13 cellular contexts compared by ENCODE assay signal in the genomic region with DNA sequence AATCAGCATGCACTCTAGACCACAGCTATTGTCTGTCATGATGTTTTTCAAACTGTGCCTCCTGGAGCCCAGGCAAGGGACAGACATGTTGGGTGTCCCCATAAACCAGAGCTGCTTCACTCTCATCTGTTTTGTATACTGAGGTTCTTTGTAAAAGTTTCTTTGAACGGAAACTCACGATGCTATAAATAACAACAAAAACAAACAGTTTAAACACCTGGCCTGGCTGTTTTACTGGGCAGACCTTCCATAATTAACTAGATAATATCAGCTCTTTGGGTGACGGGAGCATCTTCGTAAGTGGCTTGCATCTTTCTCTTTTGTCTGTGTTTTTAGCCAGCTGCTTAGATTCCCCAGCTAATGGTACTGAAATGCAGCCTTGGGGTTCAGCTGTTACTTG.
DNase-seq lines count a peak whose midpoint lies in the region; ATAC-seq, FAIRE-seq and TF ChIP-seq lines count a peak whose summit lies in the region.
"Had no signal": no experiment of that assay in that cellular context is flagged by ENCODE, and none has a peak within 500 bp of the region (broad histone marks: within the 10 kb centered on the region; RNA-seq: fewer than 3 reads in every experiment).

No MANE protein-coding gene starts in this region.

- in situ Hi-C loops in GM12878 (cut with MboI) = no loop called here

- WGBS in GM12878 (ENCODE audit: insufficient coverage, insufficient replicate concordance, low lambda C conversion rate, missing lambda C conversion rate) = 0% methylated on average over 4 of the region's 4 CpGs
- WGBS in body of pancreas, 2 donors = 65 to 67% methylated on average over 4 of the region's 4 CpGs

- BruUV-seq in GM12878 (replicated peaks; lab: Mats Ljungman, UMichigan) = no TSS peak

- no peak for TF ChIP-seq POLR2A in GM12878 (IDR thresholded peaks at IDR 0.05; ENCODE audit: low read depth, low read length)
- TF ChIP-seq POLR2A in body of pancreas (IDR thresholded peaks at IDR 0.05) = no peak
- no peak for TF ChIP-seq POLR2A in GM18505 (IDR thresholded peaks at IDR 0.05; ENCODE audit: borderline replicate concordance, extremely low read depth, insufficient read depth, insufficient read length)

- no peaks in the 10 kb centered on the region for H4K20me1 ChIP-seq in GM12878 (ENCODE audit: control insufficient read depth, insufficient read depth)

- no peak overlapping the region; the same call in 1 of the 2 replicates for H2AFZ ChIP-seq in GM12878 (ENCODE audit: control insufficient read depth, low read depth, low read length)

- RAD21 ChIA-PET in GM12878 (lab: Charles Lee; ENCODE audit: unreplicated experiment) = interaction anchor here (0.7 to 5.2 kb wide), 19 partner anchors 9 to 302 kb away, joined by 3 to 121 read pairs (median 4); partner anchors contain the start of gene TMEM242

- DNase-seq in GM12878 (ENCODE audit: low read depth, low spot score) (peak; percentile 68), body of pancreas (no peak), NCI-H1092 treated with DMSO at 0.1 percent for 48 hours (lab: John Stamatoyannopoulos, UW) (no peak), T-helper 9 cell (no peak)
- DNase-seq: activated CD8-positive, alpha-beta T cell treated with anti-CD3 and anti-CD28 coated beads, Interleukin-2, amount 10 ng/mL, durations not matched to agents 7 days and 5 days; DND-41; effector memory CD4-positive, alpha-beta T cell; mesenchymal stem cell; NCI-H510A had no signal

- SMC1A ChIA-PET in GM12878 (lab: Charles Lee; ENCODE audit: uncharacterized antibody, unreplicated experiment) = interaction anchor here (0.7 to 17.5 kb wide), 31 partner anchors 8 to 256 kb away, joined by 3 to 431 read pairs (median 4); no protein-coding TSS in a partner anchor

- H3K27ac ChIP-seq in GM12878 (ENCODE audit: control insufficient read depth, insufficient read depth) (peak overlapping the region; percentile 60), body of pancreas (no peak overlapping the region)

- ATAC-seq in GM19023 (IDR thresholded peaks at IDR 0.05; ENCODE audit: unreplicated experiment) (peak; percentile 68), GM21737 (IDR thresholded peaks at IDR 0.05; ENCODE audit: unreplicated experiment) (peak; percentile 56), HG03378 (IDR thresholded peaks at IDR 0.05; ENCODE audit: unreplicated experiment) (peak; percentile 49), GM12878 (peak; percentile 69), body of pancreas (no peak), GM18505 (IDR thresholded peaks at IDR 0.05; ENCODE audit: unreplicated experiment) (no peak)
- ATAC-seq: activated CD8-positive, alpha-beta T cell treated with anti-CD3 and anti-CD28 coated beads, Interleukin-2, amount 10 ng/mL, durations not matched to agents 7 days and 5 days had no signal

- TF ChIP-seq EP300 in GM12878 (IDR thresholded peaks at IDR 0.05; ENCODE audit: borderline replicate concordance in 1 of 2, control insufficient read depth in 1 of 2, low read depth in 2 of 2, low read length in 2 of 2) = peak; percentile 16 to 84; a peak in 1 of 4 replicates

- intact Hi-C loops in GM12878 (cut with micrococcal nuclease; ENCODE audit: unreplicated experiment) (no loop called here), body of pancreas (cut with DNase I) (no loop called here)

- peak overlapping the region; percentile 36 for H3K4me2 ChIP-seq in GM12878 (ENCODE audit: control insufficient read depth, insufficient read depth)

- CTCF ChIA-PET in GM12878 (lab: Yijun Ruan, JAX) = interaction anchor here (0.5 to 4.0 kb wide), 18 partner anchors 9 to 256 kb away, joined by 3 to 42 read pairs (median 6); partner anchors contain the start of gene TMEM242

- H3K4me3 ChIP-seq in GM12878 (no peak overlapping the region), body of pancreas (no peak overlapping the region)

- H3K4me1 ChIP-seq in GM12878 (ENCODE audit: control insufficient read depth, insufficient read depth, low read length) (peaks cover 22% of the 10 kb centered on the region), body of pancreas (no peaks in the 10 kb centered on the region)

- peak; percentile 70 for FAIRE-seq in GM12878 (lab: Jason Lieb, UNC)

- TF ChIP-seq CTCF in GM12878 (IDR thresholded peaks at IDR 0.05 in 2 of 3, conservative IDR thresholded peaks at IDR 0.05 in 1 of 3; ENCODE audit: control insufficient read depth in 2 of 3, extremely low read depth in 1 of 3, insufficient read depth in 1 of 3, low read depth in 3 of 3, low read length in 3 of 3) (0 out of 6 replicates have a peak, but pooled peaks of 1 of the 3 experiments have one; percentile 9), body of pancreas (IDR thresholded peaks at IDR 0.05) (no peak)

- no peak overlapping the region for H3K9ac ChIP-seq in GM12878 (ENCODE audit: control insufficient read depth, insufficient read depth, low read length)

- H3K36me3 ChIP-seq in GM12878 (ENCODE audit: control insufficient read depth in 2 of 2, insufficient read depth in 2 of 2, low read length in 1 of 2) = no peaks in the 10 kb centered on the region
- H3K36me3 ChIP-seq in body of pancreas (replicated peaks in 1 of 2; ENCODE audit: insufficient read depth in 1 of 2, low read depth in 2 of 2) = no peaks in the 10 kb centered on the region

- no peak for TF ChIP-seq RAD21 in GM12878 (IDR thresholded peaks at IDR 0.05; ENCODE audit: insufficient read depth, low read depth, low read length)

- no peaks in the 10 kb centered on the region for H3K79me2 ChIP-seq in GM12878 (ENCODE audit: control insufficient read depth, insufficient read depth, low read length)

- POLR2A ChIA-PET in GM12878 (lab: Charles Lee) = interaction anchor here (0.6 to 3.3 kb wide), 10 partner anchors 9 to 249 kb away, joined by 3 to 30 read pairs (median 4); partner anchors contain the start of gene TMEM242

- peaks cover 2% of the 10 kb centered on the region for H3K9me3 ChIP-seq in GM12878 (replicated peaks; ENCODE audit: control insufficient read depth, insufficient read depth, low read length)
- H3K9me3 ChIP-seq in body of pancreas = no peaks in the 10 kb centered on the region

- H3K27me3 ChIP-seq in GM12878 (replicated peaks in 1 of 2; ENCODE audit: control insufficient read depth in 2 of 2, insufficient read depth in 2 of 2, low read length in 1 of 2) (no peaks in the 10 kb centered on the region), body of pancreas (no peaks in the 10 kb centered on the region)

TF ChIP-seq in GM12878, 131 proteins besides CTCF, POLR2A, EP300 and RAD21 (continues in another document):
- TF ChIP-seq ZBTB11 (CRISPR knock-in tag; IDR thresholded peaks at IDR 0.05) = no peak
- TF ChIP-seq POLR2AphosphoS5 (IDR thresholded peaks at IDR 0.05; ENCODE audit: low read length) = no peak
- no peak for TF ChIP-seq SIX5 (IDR thresholded peaks at IDR 0.05; ENCODE audit: low read depth, low read length, severe bottlenecking)
- TF ChIP-seq SIN3A (IDR thresholded peaks at IDR 0.05; ENCODE audit: low read depth, low read length) = no peak
- TF ChIP-seq STAT3 (IDR thresholded peaks at IDR 0.05; ENCODE audit: low read depth, low read length) = no peak
- no peak for TF ChIP-seq BCLAF1 (IDR thresholded peaks at IDR 0.05)
- TF ChIP-seq STAT1 (conservative IDR thresholded peaks at IDR 0.05) = no peak
- TF ChIP-seq EGR1 (IDR thresholded peaks at IDR 0.05; ENCODE audit: borderline replicate concordance in 1 of 2, low read depth in 2 of 2, low read length in 2 of 2) = no peak
- TF ChIP-seq ZBED1 (IDR thresholded peaks at IDR 0.05; ENCODE audit: borderline replicate concordance) = no peak
- peak; percentile 62; the same call in 1 of the 2 replicates for TF ChIP-seq TCF3 (IDR thresholded peaks at IDR 0.05; ENCODE audit: borderline replicate concordance, insufficient read depth, low read depth, low read length)

Comparison
In these comparisons a context has a peak if more than half of its experiments do, and no peak if none do; other contexts are left out.
1. ATAC-seq: peak in GM19023 (single experiment), GM21737 (single experiment), HG03378 (single experiment) and GM12878 (single experiment); none in body of pancreas (single experiment) and GM18505 (single experiment).